ENCODE assay signal across 12 cellular contexts in genomic region chr2:190503088-190503487, GRCh38.
"Had no signal": no experiment of that assay in that cellular context is flagged by ENCODE, and none has a peak within 500 bp of the region (broad histone marks: within the 10 kb centered on the region; RNA-seq: fewer than 3 reads in every experiment).

No MANE protein-coding gene starts in this region.

- H3K4me1 ChIP-seq: SJSA1, tibial artery had no signal

- ATAC-seq: activated CD4-positive, CD25-positive, alpha-beta regulatory T cell treated with anti-CD3 and anti-CD28 coated beads, Interleukin-2, amount 50 U/mL, for 24 hours; left lobe of liver had no signal

- H3K4me3 ChIP-seq: pancreas, sigmoid colon, SJSA1, tibial artery had no signal

- DNase-seq: activated CD4-positive, alpha-beta T cell treated with anti-CD3 and anti-CD28 coated beads, Interleukin-2, amount 50 U/mL, for 48 hours; aorta; islet precursor cell; pancreas; sigmoid colon; stimulated activated CD4-positive, alpha-beta T cell treated with anti-CD3 and anti-CD28 coated beads, Interleukin-1b, Interleukin-23, amount 100 ng/mL, for 48 hours; SW 1271; T-helper 9 cell; tibial artery had no signal

- H3K27ac ChIP-seq: pancreas, sigmoid colon, SJSA1, tibial artery had no signal

- H3K27me3 ChIP-seq: pancreas, sigmoid colon, SJSA1, tibial artery had no signal

- H3K9me3 ChIP-seq: pancreas, sigmoid colon, SJSA1, tibial artery had no signal
